31 cellular contexts compared by ENCODE assay signal in the genomic region with DNA sequence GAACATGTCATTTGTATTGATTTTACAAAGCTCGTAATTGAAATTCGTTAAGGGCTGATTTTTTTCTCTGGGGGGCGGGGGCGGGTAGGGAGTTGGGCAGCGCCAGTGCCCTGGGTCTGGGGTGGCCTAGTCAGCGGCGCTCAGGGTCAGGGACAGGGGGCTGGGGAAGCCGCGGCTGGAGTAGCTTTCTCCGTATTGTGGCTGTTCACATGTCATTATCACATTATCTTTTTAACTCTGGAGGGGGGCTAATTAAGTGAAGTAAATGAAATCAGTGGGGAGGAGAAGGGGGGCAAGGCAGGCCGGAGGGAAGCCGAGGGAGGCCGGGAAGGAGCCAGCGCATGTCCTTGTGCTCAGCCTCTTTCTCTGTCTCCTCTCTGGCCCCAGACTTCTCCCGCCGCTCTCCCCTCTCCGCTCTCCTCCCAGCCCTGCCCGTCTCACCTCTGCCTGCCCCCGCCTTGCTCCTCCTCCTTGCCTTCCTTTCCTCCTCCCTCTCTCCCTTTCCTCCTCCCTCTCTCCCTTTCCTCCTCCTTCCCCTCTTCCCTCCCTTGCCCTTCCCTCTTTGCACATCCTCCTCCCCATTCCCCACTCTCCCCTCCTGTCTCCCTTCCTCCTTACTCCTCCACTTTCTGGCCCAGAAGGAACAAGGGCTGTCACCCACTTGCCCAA. TPM values are rescaled to one million over a fixed set of nuclear protein-coding genes. Genes with fewer than 3 reads are reported as not detected.
DNase-seq lines count a peak whose midpoint lies in the region; ATAC-seq, FAIRE-seq and TF ChIP-seq lines count a peak whose summit lies in the region.
"Had no signal": no experiment of that assay in that cellular context is flagged by ENCODE, and none has a peak within 500 bp of the region (broad histone marks: within the 10 kb centered on the region; RNA-seq: fewer than 3 reads in every experiment).

No MANE protein-coding gene starts in this region.

- no peaks in the 10 kb centered on the region for H3K36me3 ChIP-seq in HCT116 (ENCODE audit: control insufficient read depth in 1 of 2, insufficient read depth in 2 of 2, low read length in 2 of 2)
- no peaks in the 10 kb centered on the region for H3K36me3 ChIP-seq in mesendoderm (ENCODE audit: control insufficient read depth, insufficient read depth, low read length)
- H3K36me3 ChIP-seq in kidney (ENCODE audit: control insufficient read depth in 1 of 2, insufficient read depth in 2 of 2, low read length in 2 of 2) = peaks cover 5 to 37% of the 10 kb centered on the region in 2 donors

- no peak overlapping the region for H4K8ac ChIP-seq in mesendoderm (ENCODE audit: low read depth, low read length)

- no peak for TF ChIP-seq RAD21 in HCT116 (IDR thresholded peaks at IDR 0.05; ENCODE audit: low read depth)

- no peak for TF ChIP-seq POLR2A in HCT116 (IDR thresholded peaks at IDR 0.05; ENCODE audit: borderline replicate concordance, extremely low read depth, insufficient read depth, insufficient read length)

- H3K4me3 ChIP-seq in HCT116 (replicated peaks in 1 of 2; ENCODE audit: low read depth in 1 of 2, low read length in 2 of 2) = no peak overlapping the region
- H3K4me3 ChIP-seq in mesendoderm (ENCODE audit: low read length) = no peak overlapping the region
- no peak overlapping the region for H3K4me3 ChIP-seq in kidney (ENCODE audit: low read length in 2 of 2)
- H3K4me3 ChIP-seq: BLaER1 treated with 17β-estradiol and CSF1 and Interleukin-3, amounts not matched to agents 10 nM and 100 nM; esophagus muscularis mucosa; GM12878; heart right ventricle; psoas muscle; suprapubic skin had no signal

- peaks cover 63% of the 10 kb centered on the region for H3K4me1 Mint-ChIP-seq in brain
- H3K4me1 Mint-ChIP-seq: activated naive CD4-positive, alpha-beta T cell treated with anti-CD3 and anti-CD28 coated beads, Interleukin-2, amount 50 U/mL, for 24 hours; naive B cell; stimulated activated memory B cell treated with anti-CD40 and anti-IgM and Interleukin-4, amounts not matched to agents 10 μg/mL and 1 μg/mL and 100 μg/mL, for 72 hours had no signal

- H3K9ac ChIP-seq in HCT116 (ENCODE audit: low read length) = no peak overlapping the region
- H3K9ac ChIP-seq in mesendoderm (ENCODE audit: low read length) = no peak overlapping the region
- H3K9ac ChIP-seq in kidney (ENCODE audit: low read length in 2 of 2) = no peak overlapping the region
- H3K9ac ChIP-seq: BLaER1 treated with 17β-estradiol and CSF1 and Interleukin-3, amounts not matched to agents 10 nM and 100 nM had no signal

- H3K27ac ChIP-seq in HCT116 (ENCODE audit: low read depth, low read length) = no peak overlapping the region
- H3K27ac ChIP-seq in mesendoderm (ENCODE audit: low read depth, low read length) = no peak overlapping the region
- H3K27ac ChIP-seq in RWPE1 = no peak overlapping the region
- no peak overlapping the region for H3K27ac ChIP-seq in kidney (ENCODE audit: low read depth in 2 of 2, low read length in 2 of 2)
- H3K27ac ChIP-seq: BLaER1 treated with 17β-estradiol and CSF1 and Interleukin-3, amounts not matched to agents 10 nM and 100 nM; esophagus muscularis mucosa; foreskin keratinocyte; heart right ventricle; psoas muscle; suprapubic skin had no signal

- peaks cover 49% of the 10 kb centered on the region for H3K27me3 Mint-ChIP-seq in brain

- no peak overlapping the region for H2AK5ac ChIP-seq in mesendoderm (ENCODE audit: low read length)

- no peak overlapping the region for H4K5ac ChIP-seq in mesendoderm (ENCODE audit: low read length)

- H3K36me3 Mint-ChIP-seq in brain = peaks cover 4% of the 10 kb centered on the region
- H3K36me3 Mint-ChIP-seq: activated CD4-positive, alpha-beta memory T cell treated with anti-CD3 and anti-CD28 coated beads for 36 hours; activated naive CD4-positive, alpha-beta T cell treated with anti-CD3 and anti-CD28 coated beads, Interleukin-2, amount 50 U/mL, for 24 hours; naive B cell; stimulated activated memory B cell treated with anti-CD40 and anti-IgM and Interleukin-4, amounts not matched to agents 10 μg/mL and 1 μg/mL and 100 μg/mL, for 72 hours had no signal

- H3K18ac ChIP-seq in mesendoderm (ENCODE audit: low read length) = no peak overlapping the region

- POLR2A ChIA-PET in HCT116 (lab: Charles Lee) = interaction anchor here (0.7 kb wide), 1 partner anchor 244 kb away, joined by 3 read pairs; no protein-coding TSS in a partner anchor
- POLR2A ChIA-PET in RWPE1 (lab: Yijun Ruan, JAX; ENCODE audit: low non-redundant PET) = no interaction called here

- CTCF ChIA-PET in HCT116 (lab: Charles Lee) (no interaction called here), RWPE1 (lab: Yijun Ruan, JAX) (interaction anchor here (0.6 to 0.7 kb wide), 4 partner anchors 15 to 347 kb away, joined by 3 to 6 read pairs (median 4); no protein-coding TSS in a partner anchor)

- no peak for FAIRE-seq in RCC 7860 (lab: Jason Lieb, UNC)
- FAIRE-seq in kidney (lab: Jason Lieb, UNC) = no peak
- FAIRE-seq: GM12878 had no signal

- H3K23ac ChIP-seq in mesendoderm (ENCODE audit: low read length) = no peak overlapping the region

- no peak overlapping the region for H2BK5ac ChIP-seq in mesendoderm (ENCODE audit: low read length)

- no peak overlapping the region for H2BK120ac ChIP-seq in mesendoderm (ENCODE audit: low read depth, low read length)

- no TSS peak for BruUV-seq in HCT116 (replicated peaks; lab: Mats Ljungman, UMichigan)

- peaks cover 0 to 7% (median 0%) of the 10 kb centered on the region in 5 experiments for H3K9me3 Mint-ChIP-seq in brain
- H3K9me3 Mint-ChIP-seq: activated CD4-positive, alpha-beta memory T cell treated with anti-CD3 and anti-CD28 coated beads for 36 hours; activated naive CD4-positive, alpha-beta T cell treated with anti-CD3 and anti-CD28 coated beads, Interleukin-2, amount 50 U/mL, for 24 hours; activated T-helper 2 cell treated with anti-CD3 and anti-CD28 coated beads, Interferon-gamma antibody, Interleukin-2, Interleukin-4, amounts not matched to agents 10 μg/mL and 5 μg/mL and 100 μg/mL, durations not matched to agents 14 hours and 24 hours and 36 hours; naive B cell; stimulated activated memory B cell treated with anti-CD40 and anti-IgM and Interleukin-4, amounts not matched to agents 10 μg/mL and 1 μg/mL and 100 μg/mL, for 72 hours had no signal

- H3K9me3 ChIP-seq in HCT116 (ENCODE audit: control insufficient read depth in 1 of 2, insufficient read depth in 1 of 2, low read depth in 1 of 2, low read length in 2 of 2) (no peaks in the 10 kb centered on the region), kidney (ENCODE audit: control insufficient read depth in 1 of 2, low read length in 2 of 2) (no peaks in the 10 kb centered on the region)
- H3K9me3 ChIP-seq: BLaER1 treated with 17β-estradiol and CSF1 and Interleukin-3, amounts not matched to agents 10 nM and 100 nM; Caco-2; esophagus muscularis mucosa; heart right ventricle; psoas muscle; SJCRH30; suprapubic skin had no signal

- H3K4me2 ChIP-seq in HCT116 (ENCODE audit: low read length) (no peak overlapping the region), mesendoderm (ENCODE audit: low read length) (no peak overlapping the region)
- H3K4me2 ChIP-seq: BLaER1 treated with 17β-estradiol and CSF1 and Interleukin-3, amounts not matched to agents 10 nM and 100 nM had no signal

- ATAC-seq in HCT116 = peak; percentile 38; the same call in 1 of the 2 replicates
- ATAC-seq: foreskin keratinocyte; GM12878; heart right ventricle; left colon; psoas muscle; stimulated activated memory B cell treated with anti-CD40 and anti-IgM and Interleukin-4, amounts not matched to agents 10 μg/mL and 1 μg/mL and 100 μg/mL, for 72 hours had no signal

- RAD21 ChIA-PET in HCT116 (lab: Charles Lee; ENCODE audit: low non-redundant PET in 1 of 2, low total read pairs in 2 of 2, uncharacterized antibody in 2 of 2, unreplicated experiment in 2 of 2) = no interaction called here

- no CpG with 5 or more reads among the region's 19 CpGs for WGBS in mesendoderm (ENCODE audit: extremely low coverage, insufficient coverage, low lambda C conversion rate)

- H3K4me1 ChIP-seq in HCT116 (ENCODE audit: control insufficient read depth in 1 of 2, insufficient read depth in 2 of 2, low read length in 2 of 2) (no peaks in the 10 kb centered on the region), mesendoderm (ENCODE audit: control insufficient read depth, low read depth, low read length) (no peaks in the 10 kb centered on the region), kidney (ENCODE audit: control insufficient read depth in 1 of 2, insufficient read depth in 1 of 2, low read depth in 1 of 2, low read length in 2 of 2) (no peaks in the 10 kb centered on the region)
- H3K4me1 ChIP-seq: Caco-2, esophagus muscularis mucosa, foreskin keratinocyte, heart right ventricle, psoas muscle, suprapubic skin had no signal

- H3K79me2 ChIP-seq in HCT116 (ENCODE audit: insufficient read depth, low read length) (no peaks in the 10 kb centered on the region), mesendoderm (ENCODE audit: control insufficient read depth, insufficient read depth, low read length) (no peaks in the 10 kb centered on the region)

- H3K56ac ChIP-seq in mesendoderm (ENCODE audit: low read length) = peak overlapping the region; percentile 76

- H3K27me3 ChIP-seq in HCT116 (ENCODE audit: insufficient read depth, low read length) (no peaks in the 10 kb centered on the region), mesendoderm (ENCODE audit: insufficient read depth, low read length, poor library complexity) (no peaks in the 10 kb centered on the region)
- H3K27me3 ChIP-seq: esophagus muscularis mucosa, foreskin keratinocyte, SJCRH30, suprapubic skin had no signal

- peak overlapping the region in 4 of 5 experiments; percentile 2 to 42 (median 14) for H3K4me3 Mint-ChIP-seq in brain
- H3K4me3 Mint-ChIP-seq: activated CD4-positive, alpha-beta memory T cell treated with anti-CD3 and anti-CD28 coated beads for 36 hours; activated naive CD4-positive, alpha-beta T cell treated with anti-CD3 and anti-CD28 coated beads, Interleukin-2, amount 50 U/mL, for 24 hours; naive B cell; stimulated activated memory B cell treated with anti-CD40 and anti-IgM and Interleukin-4, amounts not matched to agents 10 μg/mL and 1 μg/mL and 100 μg/mL, for 72 hours had no signal

- peak overlapping the region in 4 of 5 experiments; percentile 13 to 83 (median 44) for H3K27ac Mint-ChIP-seq in brain
- H3K27ac Mint-ChIP-seq: activated CD4-positive, alpha-beta memory T cell treated with anti-CD3 and anti-CD28 coated beads for 36 hours; activated naive CD4-positive, alpha-beta T cell treated with anti-CD3 and anti-CD28 coated beads, Interleukin-2, amount 50 U/mL, for 24 hours; activated T-helper 2 cell treated with anti-CD3 and anti-CD28 coated beads, Interferon-gamma antibody, Interleukin-2, Interleukin-4, amounts not matched to agents 10 μg/mL and 5 μg/mL and 100 μg/mL, durations not matched to agents 14 hours and 24 hours and 36 hours; naive B cell; stimulated activated memory B cell treated with anti-CD40 and anti-IgM and Interleukin-4, amounts not matched to agents 10 μg/mL and 1 μg/mL and 100 μg/mL, for 72 hours had no signal

- H3K4ac ChIP-seq in mesendoderm (ENCODE audit: low read depth, low read length) = no peak overlapping the region

- no peaks in the 10 kb centered on the region for H3K9me2 ChIP-seq in HCT116 (ENCODE audit: insufficient read depth)

- intact Hi-C loops in HCT116 (cut with micrococcal nuclease) (loop anchor here (5.0 kb wide), 1 partner anchor 144 kb away; no protein-coding TSS in a partner anchor), kidney (cut with DNase I) (no loop called here)

- H2AFZ ChIP-seq in HCT116 (ENCODE audit: low read depth, low read length, poor library complexity, severe bottlenecking) = no peak overlapping the region

- no peaks in the 10 kb centered on the region for H4K20me1 ChIP-seq in HCT116 (ENCODE audit: insufficient read depth)

- TF ChIP-seq CTCF in HCT116 (IDR thresholded peaks at IDR 0.05 in 2 of 3, conservative IDR thresholded peaks at IDR 0.05 in 1 of 3; ENCODE audit: borderline replicate concordance in 1 of 3, insufficient read depth in 1 of 3, low read depth in 2 of 3, low read length in 2 of 3) (no peak), brain (conservative IDR thresholded peaks at IDR 0.05) (no peak), RWPE1 (conservative IDR thresholded peaks at IDR 0.05; ENCODE audit: low read depth) (no peak), kidney (IDR thresholded peaks at IDR 0.05; ENCODE audit: borderline replicate concordance, extremely low read depth, insufficient read depth) (no peak)

- no peak overlapping the region for H2BK15ac ChIP-seq in mesendoderm (replicated peaks; ENCODE audit: low read depth)

- H3K79me1 ChIP-seq in mesendoderm (ENCODE audit: low read length) = no peaks in the 10 kb centered on the region

- no peak for DNase-seq in HCT116 (ENCODE audit: low read depth, low spot score)
- DNase-seq in NCI-H2227 treated with DMSO at 0.1 percent for 48 hours (lab: John Stamatoyannopoulos, UW) = peak; percentile 63
- peak; percentile 63 for DNase-seq in mesendoderm
- DNase-seq in RCC 7860 (ENCODE audit: low spot score) = no peak
- DNase-seq in RWPE1 (ENCODE audit: low spot score) = no peak
- no peak for DNase-seq in kidney
- no peak for DNase-seq in GF-D8 (lab: John Stamatoyannopoulos, UW)
- DNase-seq: activated CD4-positive, alpha-beta memory T cell treated with anti-CD3 and anti-CD28 coated beads for 36 hours; activated CD4-positive, CD25-positive, alpha-beta regulatory T cell treated with anti-CD3 and anti-CD28 coated beads, Interleukin-2, amount 50 U/mL, for 72 hours; Caco-2; cortex of kidney; foreskin keratinocyte; heart right ventricle; IMR-90; left colon; naive B cell; NCI-H2029 treated with DMSO at 0.1 percent for 48 hours; NCI-H524; occipital lobe; psoas muscle; SJCRH30; stimulated activated CD4-positive, alpha-beta T cell treated with anti-CD3 and anti-CD28 coated beads, Interleukin-4, amount 100 ng/mL, for 4 hours; T-helper 1 cell had no signal

RNA-seq across cellular contexts. Expression of a gene that starts 38.7 kb away (rescaled TPM):
- 92.6 TPM for total RNA-seq in HCT116 (2021; ENCODE audit: unreplicated experiment)
- 159 and 175 TPM in 2 replicates for polyA plus RNA-seq in HCT116 (2012)
- 146 TPM for polyA plus RNA-seq in brain (ENCODE audit: insufficient read depth, low read depth, low replicate concordance)
- 17.2 TPM for polyA plus RNA-seq in mesendoderm (2013, experiment 1 of 2)
- 17.0 TPM for polyA plus RNA-seq in mesendoderm (2013, experiment 2 of 2)
- total RNA-seq in kidney = 124 TPM
- 1,185 TPM for polyA plus RNA-seq in kidney (ENCODE audit: insufficient read depth, low read depth, low replicate concordance)

Comparison
In these comparisons a context has a peak if more than half of its experiments do, and no peak if none do; other contexts are left out.
1. DNase-seq: peak in NCI-H2227 treated with DMSO at 0.1 percent for 48 hours (single experiment) and mesendoderm (single experiment); none in HCT116 (single experiment), RCC 7860 (single experiment), RWPE1 (single experiment), kidney (single experiment) and GF-D8 (single experiment).